14 cellular contexts compared by ENCODE assay signal in the genomic region with DNA sequence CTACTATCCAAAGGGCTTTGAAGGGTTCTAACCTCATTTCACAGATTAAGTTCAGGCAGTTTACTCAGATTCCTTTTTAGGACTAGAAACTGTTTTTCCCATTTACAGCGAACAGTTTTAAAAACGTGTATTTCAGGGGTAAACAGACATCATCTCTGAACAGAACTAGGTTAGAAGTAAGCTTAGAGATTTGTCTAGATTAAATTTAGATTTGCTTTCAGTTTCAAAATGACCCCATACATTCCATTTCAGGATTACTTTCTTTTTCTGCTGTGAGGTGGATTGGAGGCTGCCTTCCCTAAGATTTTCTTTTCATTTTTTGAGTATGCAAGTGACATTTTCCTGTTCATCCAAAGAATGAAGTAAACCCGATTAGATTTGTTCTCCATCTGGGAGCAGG.
"Had no signal": no experiment of that assay in that cellular context is flagged by ENCODE, and none has a peak within 500 bp of the region (broad histone marks: within the 10 kb centered on the region; RNA-seq: fewer than 3 reads in every experiment).

No MANE protein-coding gene starts in this region.

- ATAC-seq: heart right ventricle; psoas muscle; right lobe of liver; stimulated activated effector memory CD8-positive, alpha-beta T cell treated with anti-CD3 and anti-CD28 coated beads, Interleukin-12 subunit alpha, Interleukin-12 subunit beta, amount 100 ng/mL, for 72 hours had no signal

- DNase-seq: activated CD4-positive, alpha-beta T cell treated with anti-CD3 and anti-CD28 coated beads, Interleukin-2, amount 10 ng/mL, durations not matched to agents 7 days and 5 days; activated CD4-positive, CD25-positive, alpha-beta regulatory T cell; activated effector memory CD4-positive, alpha-beta T cell treated with anti-CD3 and anti-CD28 coated beads, Interleukin-2, amount 50 U/mL, for 16 hours; activated T-cell treated with anti-CD3 and anti-CD28 coated beads, Interleukin-2, amount 50 U/mL, for 24 hours; amygdala; cortex of kidney; effector memory CD4-positive, alpha-beta T cell; heart right ventricle; nephron progenitor cell; psoas muscle; right lobe of liver had no signal

- H3K4me1 ChIP-seq: heart right ventricle, psoas muscle, right lobe of liver, tibial nerve, vagina had no signal

- H3K9me3 ChIP-seq: psoas muscle, right lobe of liver, vagina had no signal

- H3K4me3 ChIP-seq: heart right ventricle, psoas muscle, right lobe of liver, tibial nerve, vagina had no signal

- H3K27ac ChIP-seq: heart right ventricle, psoas muscle, right lobe of liver, tibial nerve, vagina had no signal

- H3K36me3 ChIP-seq: heart right ventricle, right lobe of liver, tibial nerve, vagina had no signal

- H3K27me3 ChIP-seq: heart right ventricle, right lobe of liver, tibial nerve, vagina had no signal
